Comparison of ENCODE assay signal across 11 cellular contexts in the genomic region with DNA sequence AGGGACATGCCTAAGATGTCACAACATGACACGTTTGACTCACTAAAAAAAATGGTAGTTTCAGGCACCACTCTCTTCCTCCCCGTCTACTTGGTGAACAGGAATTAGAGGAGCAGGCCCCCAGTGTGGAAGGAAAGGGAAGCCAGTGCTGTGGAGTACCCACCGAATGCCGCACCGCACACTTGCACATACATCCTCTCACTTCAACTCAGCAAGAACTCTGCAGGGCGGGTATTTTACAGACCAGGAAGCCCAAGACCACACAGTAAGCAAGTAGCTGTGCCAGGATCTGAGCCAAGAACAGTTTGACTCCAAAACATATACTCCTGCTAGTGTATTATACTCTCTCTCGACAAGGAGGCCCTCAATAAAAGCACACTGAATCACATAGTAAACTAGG.
DNase-seq lines count a peak whose midpoint lies in the region; ATAC-seq, FAIRE-seq and TF ChIP-seq lines count a peak whose summit lies in the region.
"Had no signal": no experiment of that assay in that cellular context is flagged by ENCODE, and none has a peak within 500 bp of the region (broad histone marks: within the 10 kb centered on the region; RNA-seq: fewer than 3 reads in every experiment).

No MANE protein-coding gene starts in this region.

- DNase-seq in GM12892 (ENCODE audit: insufficient read length) (no peak), SIG-M5 (lab: John Stamatoyannopoulos, UW) (peak; percentile 79), sciatic nerve (ENCODE audit: low spot score) (no peak), HuH-7 (ENCODE audit: low spot score) (no peak), progenitor cell of endocrine pancreas (ENCODE audit: low spot score, unreplicated experiment) (no peak), hepatic stellate cell (ENCODE audit: low spot score) (no peak)
- peak in 1 of 3 experiments; percentile 3 for DNase-seq in effector memory CD8-positive, alpha-beta T cell
- DNase-seq in effector CD8-positive, alpha-beta T cell (lab: John Stamatoyannopoulos, UW), result no peak
- DNase-seq: brain microvascular endothelial cell, HCEC 1CT had no signal

- intact Hi-C loops in sciatic nerve (cut with DNase I), result no loop called here

- peak; percentile 87 for ATAC-seq in effector memory CD8-positive, alpha-beta T cell (replicated peaks)
- ATAC-seq in sciatic nerve, result peak; percentile 40
- ATAC-seq: GM12878 had no signal

- no peak for TF ChIP-seq POLR2A in GM12892 (IDR thresholded peaks at IDR 0.05; ENCODE audit: low read depth, low read length)

- peaks cover 31 to 44% of the 10 kb centered on the region in 2 donors for H3K4me1 Mint-ChIP-seq in effector memory CD8-positive, alpha-beta T cell (ENCODE audit: low read depth in 2 of 2)
- H3K4me1 Mint-ChIP-seq in progenitor cell of endocrine pancreas (ENCODE audit: low read depth), result peaks cover 3% of the 10 kb centered on the region

- FAIRE-seq in GM12892 (lab: Jason Lieb, UNC), result peak; percentile 50
- FAIRE-seq: GM12878 had no signal

- H3K27me3 Mint-ChIP-seq in effector memory CD8-positive, alpha-beta T cell, result no peaks in the 10 kb centered on the region
- H3K27me3 Mint-ChIP-seq in progenitor cell of endocrine pancreas, result no peaks in the 10 kb centered on the region

- no peak for TF ChIP-seq CTCF in progenitor cell of endocrine pancreas (IDR thresholded peaks at IDR 0.05; ENCODE audit: unreplicated experiment)

- peaks cover 2% of the 10 kb centered on the region for H3K36me3 Mint-ChIP-seq in effector memory CD8-positive, alpha-beta T cell (ENCODE audit: insufficient read depth)
- peaks cover 4% of the 10 kb centered on the region for H3K36me3 Mint-ChIP-seq in progenitor cell of endocrine pancreas (ENCODE audit: insufficient read depth)

- peak overlapping the region in 1 of 2 donors; percentile 56 for H3K4me3 Mint-ChIP-seq in effector memory CD8-positive, alpha-beta T cell
- no peak overlapping the region for H3K4me3 Mint-ChIP-seq in progenitor cell of endocrine pancreas (ENCODE audit: low read depth)

- H3K9me3 Mint-ChIP-seq in effector memory CD8-positive, alpha-beta T cell, result no peaks in the 10 kb centered on the region
- H3K9me3 Mint-ChIP-seq in progenitor cell of endocrine pancreas (ENCODE audit: low read depth), result peaks cover 4% of the 10 kb centered on the region

- H3K27ac Mint-ChIP-seq in effector memory CD8-positive, alpha-beta T cell, result peak overlapping the region in 1 of 2 donors; percentile 84
- no peak overlapping the region for H3K27ac Mint-ChIP-seq in progenitor cell of endocrine pancreas
